8 cellular contexts compared by ENCODE assay signal in the genomic region with DNA sequence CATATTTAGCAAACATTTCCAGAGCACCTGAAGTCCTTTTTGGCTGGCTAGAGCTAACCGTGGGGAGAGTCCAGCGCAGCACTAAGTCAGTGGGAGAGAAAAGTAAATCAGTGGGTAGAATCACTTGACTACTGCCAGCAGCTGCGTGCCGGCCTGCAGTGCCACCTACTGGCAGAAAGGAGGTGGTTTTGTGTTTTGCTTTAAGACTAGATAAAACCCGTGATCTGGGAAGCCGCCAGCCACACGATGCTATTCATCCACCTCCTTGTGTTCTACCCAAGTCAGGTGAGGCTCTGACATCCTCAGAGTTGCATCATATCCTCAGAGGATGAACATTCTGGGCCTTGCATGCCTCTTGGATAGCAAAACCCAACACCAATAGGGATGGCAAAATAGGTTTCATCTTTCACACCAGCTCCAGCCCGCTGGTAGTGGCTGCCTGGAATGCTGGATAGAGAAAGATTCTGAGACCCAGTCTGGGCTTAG. TPM values are rescaled to one million over a fixed set of nuclear protein-coding genes. Genes with fewer than 3 reads are reported as not detected.
DNase-seq lines count a peak whose midpoint lies in the region; ATAC-seq and TF ChIP-seq lines count a peak whose summit lies in the region.

No MANE protein-coding gene starts in this region.

- H3K9ac ChIP-seq in liver (ENCODE audit: low read depth in 1 of 2, low read length in 2 of 2), result no peak overlapping the region

- no peaks in the 10 kb centered on the region for H3K27me3 ChIP-seq in liver (ENCODE audit: control insufficient read depth in 4 of 4, insufficient read depth in 4 of 4, low read length in 3 of 4)

- H3K4me3 ChIP-seq in liver (ENCODE audit: low read depth in 1 of 3, low read length in 3 of 3), result no peak overlapping the region

- peak; percentile 91 to 96 for TF ChIP-seq RAD21 in liver (IDR thresholded peaks at IDR 0.05)

- no peaks in the 10 kb centered on the region for H3K36me3 ChIP-seq in liver (ENCODE audit: control insufficient read depth in 4 of 4, insufficient read depth in 3 of 4, low read depth in 1 of 4, low read length in 3 of 4)

- DNase-seq in AG08395 (ENCODE audit: low spot score), result peak; percentile 80
- peak; percentile 67 for DNase-seq in NCI-H345 treated with DMSO at 0.1 percent for 48 hours (lab: John Stamatoyannopoulos, UW; ENCODE audit: unreplicated experiment)
- peak; percentile 65 to 69 for DNase-seq in activated CD4-positive, alpha-beta T cell treated with anti-CD3 and anti-CD28 coated beads for 24 hours (ENCODE audit: low read depth in 2 of 2)
- peak; percentile 66 to 68 for DNase-seq in stimulated activated CD4-positive, alpha-beta T cell treated with anti-CD3 and anti-CD28 coated beads, Interleukin-4, amount 100 ng/mL, for 4 hours

- peaks cover 0 to 6% (median 0%) of the 10 kb centered on the region in 4 donors for H3K4me1 ChIP-seq in liver (ENCODE audit: control insufficient read depth in 4 of 4, insufficient read depth in 4 of 4, low read length in 3 of 4)

- 7% methylated on average over 8 of the region's 8 CpGs for WGBS in liver

- TF ChIP-seq CTCF in liver (IDR thresholded peaks at IDR 0.05; ENCODE audit: low read depth, low read length, missing input control), result peak; percentile 84

- no peaks in the 10 kb centered on the region for H3K9me3 ChIP-seq in liver (ENCODE audit: control insufficient read depth in 4 of 4, low read length in 3 of 4)

- H3K27ac ChIP-seq in cingulate gyrus (ENCODE audit: low read depth, low read length) (peak overlapping the region; percentile 12), liver (ENCODE audit: low read depth in 1 of 2, low read length in 2 of 2) (no peak overlapping the region)

- peak; percentile 62 for ATAC-seq in GM21723 (IDR thresholded peaks at IDR 0.05; ENCODE audit: unreplicated experiment)
- no peak for ATAC-seq in GM21619 (IDR thresholded peaks at IDR 0.05; ENCODE audit: unreplicated experiment)

TF ChIP-seq in liver, 16 proteins besides CTCF, POLR2A, EP300 and RAD21:
- TF ChIP-seq, protein P1, sequence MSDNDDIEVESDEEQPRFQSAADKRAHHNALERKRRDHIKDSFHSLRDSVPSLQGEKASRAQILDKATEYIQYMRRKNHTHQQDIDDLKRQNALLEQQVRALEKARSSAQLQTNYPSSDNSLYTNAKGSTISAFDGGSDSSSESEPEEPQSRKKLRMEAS (IDR thresholded peaks at IDR 0.05), result no peak
- TF ChIP-seq, protein P2, sequence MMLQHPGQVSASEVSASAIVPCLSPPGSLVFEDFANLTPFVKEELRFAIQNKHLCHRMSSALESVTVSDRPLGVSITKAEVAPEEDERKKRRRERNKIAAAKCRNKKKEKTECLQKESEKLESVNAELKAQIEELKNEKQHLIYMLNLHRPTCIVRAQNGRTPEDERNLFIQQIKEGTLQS (IDR thresholded peaks at IDR 0.05), result no peak
- TF ChIP-seq GABPA (IDR thresholded peaks at IDR 0.05 in 1 of 2, conservative IDR thresholded peaks at IDR 0.05 in 1 of 2) (no peak), NR2F2 (IDR thresholded peaks at IDR 0.05) (no peak), FOXA1 (IDR thresholded peaks at IDR 0.05) (no peak), HNF4G (IDR thresholded peaks at IDR 0.05) (no peak)
- TF ChIP-seq, protein P3, sequence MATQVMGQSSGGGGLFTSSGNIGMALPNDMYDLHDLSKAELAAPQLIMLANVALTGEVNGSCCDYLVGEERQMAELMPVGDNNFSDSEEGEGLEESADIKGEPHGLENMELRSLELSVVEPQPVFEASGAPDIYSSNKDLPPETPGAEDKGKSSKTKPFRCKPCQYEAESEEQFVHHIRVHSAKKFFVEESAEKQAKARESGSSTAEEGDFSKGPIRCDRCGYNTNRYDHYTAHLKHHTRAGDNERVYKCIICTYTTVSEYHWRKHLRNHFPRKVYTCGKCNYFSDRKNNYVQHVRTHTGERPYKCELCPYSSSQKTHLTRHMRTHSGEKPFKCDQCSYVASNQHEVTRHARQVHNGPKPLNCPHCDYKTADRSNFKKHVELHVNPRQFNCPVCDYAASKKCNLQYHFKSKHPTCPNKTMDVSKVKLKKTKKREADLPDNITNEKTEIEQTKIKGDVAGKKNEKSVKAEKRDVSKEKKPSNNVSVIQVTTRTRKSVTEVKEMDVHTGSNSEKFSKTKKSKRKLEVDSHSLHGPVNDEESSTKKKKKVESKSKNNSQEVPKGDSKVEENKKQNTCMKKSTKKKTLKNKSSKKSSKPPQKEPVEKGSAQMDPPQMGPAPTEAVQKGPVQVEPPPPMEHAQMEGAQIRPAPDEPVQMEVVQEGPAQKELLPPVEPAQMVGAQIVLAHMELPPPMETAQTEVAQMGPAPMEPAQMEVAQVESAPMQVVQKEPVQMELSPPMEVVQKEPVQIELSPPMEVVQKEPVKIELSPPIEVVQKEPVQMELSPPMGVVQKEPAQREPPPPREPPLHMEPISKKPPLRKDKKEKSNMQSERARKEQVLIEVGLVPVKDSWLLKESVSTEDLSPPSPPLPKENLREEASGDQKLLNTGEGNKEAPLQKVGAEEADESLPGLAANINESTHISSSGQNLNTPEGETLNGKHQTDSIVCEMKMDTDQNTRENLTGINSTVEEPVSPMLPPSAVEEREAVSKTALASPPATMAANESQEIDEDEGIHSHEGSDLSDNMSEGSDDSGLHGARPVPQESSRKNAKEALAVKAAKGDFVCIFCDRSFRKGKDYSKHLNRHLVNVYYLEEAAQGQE (IDR thresholded peaks at IDR 0.05), result no peak

RNA-seq across cellular contexts. Expression of a gene that starts 14.1 kb away (rescaled TPM):
- total RNA-seq in liver, result 1 to 10 TPM in 1 of 2 donors, under 1 TPM in 1; 0.61 to 1.7 TPM
- polyA plus RNA-seq in liver, result 1 to 10 TPM; 1.1 to 1.3 TPM

RNA-seq across cellular contexts. Expression of a gene that starts 18.3 kb away (rescaled TPM):
- total RNA-seq in liver, result under 1 TPM in 1 of 2 donors, not detected in 1; 0.08 TPM
- under 1 TPM in 1 of 2 donors, not detected in 1; 0.05 TPM for polyA plus RNA-seq in liver

RNA-seq across cellular contexts. Expression of a gene that starts 37.6 kb away (rescaled TPM):
- not detected for total RNA-seq in liver
- not detected for polyA plus RNA-seq in liver
